ENCODE assay signal across 34 cellular contexts in the genomic region with DNA sequence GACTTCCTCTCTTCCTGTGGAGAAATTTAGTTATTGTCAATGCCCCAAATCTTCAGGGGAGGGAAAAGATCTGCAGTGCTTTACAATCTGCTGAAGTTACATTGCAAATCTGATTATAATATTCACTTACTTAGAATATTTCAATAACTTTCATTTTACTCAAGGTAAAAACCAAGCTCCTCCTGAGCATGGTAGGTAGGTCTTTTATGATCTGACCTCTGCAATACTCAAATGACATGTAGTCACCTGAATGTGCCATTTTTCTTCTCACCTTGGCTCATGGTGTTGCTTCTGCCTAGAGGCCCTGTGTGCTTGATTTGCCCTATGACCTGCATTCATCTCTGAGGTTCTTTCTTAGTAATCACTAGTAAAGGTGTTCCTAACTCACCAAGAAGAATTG.
"Had no signal": no experiment of that assay in that cellular context is flagged by ENCODE, and none has a peak within 500 bp of the region (broad histone marks: within the 10 kb centered on the region; RNA-seq: fewer than 3 reads in every experiment).

No MANE protein-coding gene starts in this region.

- H3K36me3 ChIP-seq: MG63 had no signal

- H3K9ac ChIP-seq: KMS-11 had no signal

- H3K9me3 ChIP-seq: MG63 had no signal

- H3K27me3 ChIP-seq: MG63 had no signal

- H3K4me3 ChIP-seq: MG63 had no signal

- H3K27ac ChIP-seq: KMS-11 had no signal

- DNase-seq: Karpas-422, Kasumi-1, MG63, MM.1S, MV-4-11, NCI-H1048, NCI-H1092, NCI-H1092 treated with DMSO at 0.1 percent for 48 hours, NCI-H1105, NCI-H1105 treated with DMSO at 0.1 percent for 48 hours, NCI-H1417, NCI-H1417 treated with DMSO at 0.1 percent for 48 hours, NCI-H1436, NCI-H1436 treated with DMSO at 0.1 percent for 48 hours, NCI-H146, NCI-H1694, NCI-H1694 treated with DMSO at 0.1 percent for 48 hours, NCI-H187, NCI-H187 treated with DMSO at 0.1 percent for 48 hours, NCI-H1930, NCI-H2029, NCI-H2029 treated with DMSO at 0.1 percent for 48 hours, NCI-H2081, NCI-H2081 treated with DMSO at 0.1 percent for 48 hours, NCI-H2107, NCI-H2171, NCI-H2171 treated with DMSO at 0.1 percent for 48 hours, NCI-H2227 treated with DMSO at 0.1 percent for 48 hours, NCI-H226, NCI-H345, NCI-H446, NCI-H446 treated with DMSO at 0.1 percent for 48 hours, NCI-H510A had no signal

- H3K4me2 ChIP-seq: KMS-11 had no signal
